10 cellular contexts compared by ENCODE assay signal in genomic region chr12:42213023-42213422, GRCh38. TPM values are rescaled to one million over a fixed set of nuclear protein-coding genes. Genes with fewer than 3 reads are reported as not detected.
A peak's percentile ranks its signal among the peaks of the same experiment; 100 is the strongest.
DNase-seq lines count a peak whose midpoint lies in the region; ATAC-seq and TF ChIP-seq lines count a peak whose summit lies in the region.
"Had no signal": no experiment of that assay in that cellular context is flagged by ENCODE, and none has a peak within 500 bp of the region (broad histone marks: within the 10 kb centered on the region; RNA-seq: fewer than 3 reads in every experiment).

No MANE protein-coding gene starts in this region.

- in situ Hi-C loops in HAP-1 (cut with MboI; ENCODE audit: low sequenced_read_pairs): no loop called here

- no peaks in the 10 kb centered on the region for H3K9me3 Mint-ChIP-seq in endothelial cell (ENCODE audit: unreplicated experiment)
- H3K9me3 Mint-ChIP-seq: activated B cell treated with CpG ODN at 0.5 μM for 24 hours, natural killer cell had no signal

- peak; percentile 87 for ATAC-seq in left colon

- peaks cover 4% of the 10 kb centered on the region for H3K36me3 ChIP-seq in HAP-1 (replicated peaks)
- H3K36me3 ChIP-seq in SJCRH30: peaks cover 13% of the 10 kb centered on the region
- H3K36me3 ChIP-seq in H7 (replicated peaks; ENCODE audit: control insufficient read depth, insufficient read depth, low read length): no peaks in the 10 kb centered on the region

- no peaks in the 10 kb centered on the region for H3K4me1 Mint-ChIP-seq in endothelial cell (ENCODE audit: unreplicated experiment)

- peaks cover 21% of the 10 kb centered on the region for H3K4me1 ChIP-seq in HAP-1
- peaks cover 30% of the 10 kb centered on the region for H3K4me1 ChIP-seq in SJCRH30

- H3K27me3 Mint-ChIP-seq in endothelial cell (ENCODE audit: unreplicated experiment): no peaks in the 10 kb centered on the region
- H3K27me3 Mint-ChIP-seq: activated B cell treated with CpG ODN at 0.5 μM for 24 hours had no signal

- intact Hi-C loops in left colon (cut with DNase I, micrococcal nuclease): no loop called here

- H3K36me3 Mint-ChIP-seq in endothelial cell (ENCODE audit: low read depth, unreplicated experiment): no peaks in the 10 kb centered on the region
- H3K36me3 Mint-ChIP-seq: natural killer cell had no signal

- no peak overlapping the region for H3K27ac ChIP-seq in SJCRH30

- no peak overlapping the region for H3K4me3 Mint-ChIP-seq in endothelial cell (ENCODE audit: unreplicated experiment)
- H3K4me3 Mint-ChIP-seq: activated B cell treated with CpG ODN at 0.5 μM for 24 hours, natural killer cell had no signal

- H3K9me3 ChIP-seq in HAP-1: no peaks in the 10 kb centered on the region
- no peaks in the 10 kb centered on the region for H3K9me3 ChIP-seq in SJCRH30 (replicated peaks)

- no peak overlapping the region for H3K4me3 ChIP-seq in HAP-1
- H3K4me3 ChIP-seq in SJCRH30: no peak overlapping the region
- H3K4me3 ChIP-seq in H7 (ENCODE audit: insufficient read depth, low read depth, low read length): no peak overlapping the region

- no peak for TF ChIP-seq CTCF in endothelial cell (IDR thresholded peaks at IDR 0.05; ENCODE audit: unreplicated experiment)

- H3K27me3 ChIP-seq in HAP-1 (ENCODE audit: low read depth) (no peaks in the 10 kb centered on the region), SJCRH30 (no peaks in the 10 kb centered on the region), H7 (ENCODE audit: control insufficient read depth, insufficient read depth, low read length) (no peaks in the 10 kb centered on the region)

- DNase-seq in HAP-1 (ENCODE audit: low spot score in 2 of 2): peak; percentile 73 to 83
- peak; percentile 43 to 74 for DNase-seq in NCI-H1930 (lab: John Stamatoyannopoulos, UW)
- DNase-seq in SJCRH30: peak; percentile 94 to 98
- peak; percentile 30 to 54 for DNase-seq in left colon
- no peak for DNase-seq in H7
- DNase-seq in A172 (ENCODE audit: low spot score): no peak
- DNase-seq in endothelial cell (ENCODE audit: low spot score): no peak
- no peak for DNase-seq in activated naive CD4-positive, alpha-beta T cell (lab: John Stamatoyannopoulos, UW)
- DNase-seq: activated B cell treated with CpG ODN at 0.5 μM for 24 hours, natural killer cell had no signal

- no peak overlapping the region for H3K27ac Mint-ChIP-seq in endothelial cell (ENCODE audit: unreplicated experiment)
- H3K27ac Mint-ChIP-seq: activated B cell treated with CpG ODN at 0.5 μM for 24 hours, natural killer cell had no signal

RNA-seq across cellular contexts. Expression of gene YAF2, which starts 25.0 kb away (rescaled TPM):
- total RNA-seq in SJCRH30 (2014; rRNA removed; shearing (Covaris generic)): 25.2 and 31.5 TPM in 2 replicates
- 10 to 100 TPM; 22.0 to 25.5 TPM for total RNA-seq in left colon
- 1.8 and 5.6 TPM in 2 replicates for total RNA-seq in H7 (2014; rRNA removed; shearing (Covaris generic))
- 21.2 and 22.7 TPM in 2 replicates for total RNA-seq in A172 (2014; rRNA removed; shearing (Covaris generic))
- total RNA-seq in endothelial cell (ENCODE audit: unreplicated experiment): 23.2 TPM

Comparison
In these comparisons a context has a peak if more than half of its experiments do, and no peak if none do; other contexts are left out.
1. DNase-seq: peak in HAP-1 (2 of 2), NCI-H1930 (2 of 2), SJCRH30 (2 of 2) and left colon (2 of 2); none in H7 (single experiment), A172 (single experiment), endothelial cell (single experiment) and activated naive CD4-positive, alpha-beta T cell (0 of 4).